In genomic region chr9:13607746-13608445, GRCh38 we compare ENCODE assay signal across 13 cellular contexts.
DNase-seq lines count a peak whose midpoint lies in the region; ATAC-seq, FAIRE-seq and TF ChIP-seq lines count a peak whose summit lies in the region.
"Had no signal": no experiment of that assay in that cellular context is flagged by ENCODE, and none has a peak within 500 bp of the region (broad histone marks: within the 10 kb centered on the region; RNA-seq: fewer than 3 reads in every experiment).

No MANE protein-coding gene starts in this region.

- H3K27me3 ChIP-seq in MG63 (no peaks in the 10 kb centered on the region), mammary epithelial cell (ENCODE audit: insufficient read depth, low read length) (no peaks in the 10 kb centered on the region), gastrocnemius medialis (no peaks in the 10 kb centered on the region), small intestine (ENCODE audit: control insufficient read depth in 2 of 2, insufficient read depth in 2 of 2, low read length in 2 of 2) (no peaks in the 10 kb centered on the region)

- H3K79me2 ChIP-seq in mammary epithelial cell (ENCODE audit: insufficient read depth, low read length) = no peaks in the 10 kb centered on the region

- H3K4me2 ChIP-seq in mammary epithelial cell (ENCODE audit: insufficient read depth, low read depth, low read length) = peak overlapping the region; percentile 74

- BruUV-seq in mammary epithelial cell (replicated peaks; lab: Mats Ljungman, UMichigan) = no TSS peak

- no peak for TF ChIP-seq POLR2A in gastrocnemius medialis (IDR thresholded peaks at IDR 0.05)

- peaks cover 2% of the 10 kb centered on the region for H3K9me3 Mint-ChIP-seq in activated CD4-positive, alpha-beta T cell treated with anti-CD3 and anti-CD28 coated beads, Interleukin-2, amount 10 ng/mL, durations not matched to agents 24 days and 14 days

- no peak overlapping the region for H3K4me3 Mint-ChIP-seq in activated CD4-positive, alpha-beta T cell treated with anti-CD3 and anti-CD28 coated beads, Interleukin-2, amount 10 ng/mL, durations not matched to agents 24 days and 14 days
- H3K4me3 Mint-ChIP-seq: naive thymus-derived CD8-positive, alpha-beta T cell had no signal

- H3K9me3 ChIP-seq in MG63 = peaks cover 7% of the 10 kb centered on the region; the same call in 1 of the 2 replicates
- H3K9me3 ChIP-seq in mammary epithelial cell (replicated peaks; ENCODE audit: insufficient read depth, low read length) = no peaks in the 10 kb centered on the region
- no peaks in the 10 kb centered on the region for H3K9me3 ChIP-seq in gastrocnemius medialis
- H3K9me3 ChIP-seq in small intestine (ENCODE audit: control insufficient read depth, low read depth) = no peaks in the 10 kb centered on the region

- in situ Hi-C loops in mammary epithelial cell (cut with MboI; ENCODE audit: low sequenced_read_pairs in 2 of 2) = no loop called here
- in situ Hi-C loops in gastrocnemius medialis (cut with MboI; ENCODE audit: low sequenced_read_pairs in 4 of 4) = no loop called here

- H3K36me3 Mint-ChIP-seq in activated CD4-positive, alpha-beta T cell treated with anti-CD3 and anti-CD28 coated beads, Interleukin-2, amount 10 ng/mL, durations not matched to agents 24 days and 14 days (ENCODE audit: low read depth) = no peaks in the 10 kb centered on the region
- H3K36me3 Mint-ChIP-seq: naive thymus-derived CD8-positive, alpha-beta T cell had no signal

- H3K4me1 ChIP-seq in mammary epithelial cell (ENCODE audit: insufficient read depth, low read length) = peaks cover 3% of the 10 kb centered on the region
- peaks cover 25 to 31% of the 10 kb centered on the region in 2 donors for H3K4me1 ChIP-seq in gastrocnemius medialis
- no peaks in the 10 kb centered on the region for H3K4me1 ChIP-seq in small intestine (ENCODE audit: control insufficient read depth in 2 of 2, insufficient read depth in 1 of 2, low read depth in 1 of 2, low read length in 1 of 2)

- intact Hi-C loops in mammary epithelial cell (cut with micrococcal nuclease) (loop anchor here (10.0 kb wide), 1 partner anchor 153 kb away; no protein-coding TSS in a partner anchor), gastrocnemius medialis (cut with DNase I; ENCODE audit: low total_unique reads) (loop anchor here (5.0 kb wide), 1 partner anchor 119 kb away; no protein-coding TSS in a partner anchor)
- intact Hi-C loops in activated CD4-positive, alpha-beta T cell treated with anti-CD3 and anti-CD28 coated beads, Interleukin-2, amount 10 ng/mL, durations not matched to agents 24 days and 14 days (cut with micrococcal nuclease) = no loop called here

- CTCF ChIA-PET in mammary epithelial cell (lab: Charles Lee; ENCODE audit: low non-redundant PET) = interaction anchor here (0.6 kb wide), 1 partner anchor 10 kb away, joined by 6 read pairs; no protein-coding TSS in a partner anchor
- CTCF ChIA-PET in RWPE1 (lab: Yijun Ruan, JAX) = no interaction called here

- peak; percentile 89 to 95 for ATAC-seq in gastrocnemius medialis
- ATAC-seq: HCT116; naive thymus-derived CD8-positive, alpha-beta T cell had no signal

- dilution Hi-C loops in mammary epithelial cell (cut with HindIII; ENCODE audit: low sequenced_read_pairs) = no loop called here

- TF ChIP-seq CTCF in mammary epithelial cell (conservative IDR thresholded peaks at IDR 0.05 in 1 of 2, IDR thresholded peaks at IDR 0.05 in 1 of 2; ENCODE audit: extremely low read depth in 1 of 2, insufficient read depth in 1 of 2, low read depth in 1 of 2, low read length in 2 of 2) (no peak), gastrocnemius medialis (IDR thresholded peaks at IDR 0.05 in 4 of 5, conservative IDR thresholded peaks at IDR 0.05 in 1 of 5) (no peak), RWPE1 (conservative IDR thresholded peaks at IDR 0.05; ENCODE audit: low read depth) (no peak)

- H3K36me3 ChIP-seq in MG63 (no peaks in the 10 kb centered on the region), mammary epithelial cell (ENCODE audit: insufficient read depth, low read length) (no peaks in the 10 kb centered on the region), gastrocnemius medialis (no peaks in the 10 kb centered on the region), small intestine (ENCODE audit: control insufficient read depth in 2 of 2, insufficient read depth in 2 of 2, low read length in 2 of 2) (no peaks in the 10 kb centered on the region)

- 15% methylated on average over 5 of the region's 5 CpGs for WGBS in mammary epithelial cell (ENCODE audit: low coverage, missing lambda C conversion rate)
- 26 to 39% (median 30%) methylated on average over 5 of the region's 5 CpGs for WGBS in small intestine, 3 donors

- FAIRE-seq in small intestine (lab: Jason Lieb, UNC) = no peak

- H3K4me3 ChIP-seq in MG63 (no peak overlapping the region), mammary epithelial cell (replicated peaks in 1 of 3; ENCODE audit: insufficient read depth in 1 of 3, low read depth in 2 of 3, low read length in 3 of 3) (peak overlapping the region in 1 of 3 experiments; percentile 7), gastrocnemius medialis (peak overlapping the region; percentile 1 to 50 (median 32)), small intestine (ENCODE audit: low read depth in 1 of 2, low read length in 2 of 2) (no peak overlapping the region)

- H3K27ac ChIP-seq in mammary epithelial cell (ENCODE audit: insufficient read depth, low read depth, low read length) = no peak overlapping the region
- H3K27ac ChIP-seq in gastrocnemius medialis = peak overlapping the region; percentile 60 to 74 (median 67)
- H3K27ac ChIP-seq in small intestine (ENCODE audit: low read depth in 1 of 2, low read length in 1 of 2) = no peak overlapping the region
- H3K27ac ChIP-seq in RWPE1 = no peak overlapping the region

- no peaks in the 10 kb centered on the region for H3K27me3 Mint-ChIP-seq in activated CD4-positive, alpha-beta T cell treated with anti-CD3 and anti-CD28 coated beads, Interleukin-2, amount 10 ng/mL, durations not matched to agents 24 days and 14 days
- H3K27me3 Mint-ChIP-seq: naive thymus-derived CD8-positive, alpha-beta T cell had no signal

- peak overlapping the region; percentile 79 for H2AFZ ChIP-seq in mammary epithelial cell (ENCODE audit: low read depth, low read length)

- H3K4me1 Mint-ChIP-seq in activated CD4-positive, alpha-beta T cell treated with anti-CD3 and anti-CD28 coated beads, Interleukin-2, amount 10 ng/mL, durations not matched to agents 24 days and 14 days = no peaks in the 10 kb centered on the region
- H3K4me1 Mint-ChIP-seq: naive thymus-derived CD8-positive, alpha-beta T cell had no signal

- DNase-seq in MG63 (peak; percentile 45), mammary epithelial cell (no peak), islet precursor cell (peak; percentile 62), gastrocnemius medialis (no peak), small intestine (no peak), RWPE1 (ENCODE audit: low spot score) (no peak), glomerular visceral epithelial cell (ENCODE audit: extremely low spot score) (no peak)
- no peak for DNase-seq in activated CD4-positive, alpha-beta T cell treated with anti-CD3 and anti-CD28 coated beads, Interleukin-2, amount 10 ng/mL, durations not matched to agents 24 days and 14 days
- DNase-seq: activated CD4-positive, alpha-beta T cell treated with anti-CD3 and anti-CD28 coated beads, Interleukin-2, amount 50 U/mL, for 48 hours; DMS153; naive thymus-derived CD8-positive, alpha-beta T cell; NCI-H1436 had no signal

- POLR2A ChIA-PET in RWPE1 (lab: Yijun Ruan, JAX; ENCODE audit: low non-redundant PET) = no interaction called here

- H3K27ac Mint-ChIP-seq in activated CD4-positive, alpha-beta T cell treated with anti-CD3 and anti-CD28 coated beads, Interleukin-2, amount 10 ng/mL, durations not matched to agents 24 days and 14 days = no peak overlapping the region
- H3K27ac Mint-ChIP-seq: naive thymus-derived CD8-positive, alpha-beta T cell had no signal

- no peak overlapping the region for H3K9ac ChIP-seq in mammary epithelial cell (ENCODE audit: insufficient read depth, low read length)

- no peaks in the 10 kb centered on the region for H4K20me1 ChIP-seq in mammary epithelial cell (ENCODE audit: insufficient read depth, low read length)

Comparison
In these comparisons a context has a peak if more than half of its experiments do, and no peak if none do; other contexts are left out.
1. DNase-seq: peak in MG63 (single experiment) and islet precursor cell (single experiment); none in mammary epithelial cell (single experiment), gastrocnemius medialis (0 of 2), activated CD4-positive, alpha-beta T cell treated with anti-CD3 and anti-CD28 coated beads, Interleukin-2, amount 10 ng/mL, durations not matched to agents 24 days and 14 days (single experiment), small intestine (single experiment), RWPE1 (single experiment) and glomerular visceral epithelial cell (single experiment).
2. H3K4me3 ChIP-seq: peak in gastrocnemius medialis (4 of 4); none in MG63 (single experiment) and small intestine (0 of 2).
3. H3K27ac ChIP-seq: peak in gastrocnemius medialis (4 of 4); none in mammary epithelial cell (single experiment), small intestine (0 of 2) and RWPE1 (single experiment).